In the genomic region with DNA sequence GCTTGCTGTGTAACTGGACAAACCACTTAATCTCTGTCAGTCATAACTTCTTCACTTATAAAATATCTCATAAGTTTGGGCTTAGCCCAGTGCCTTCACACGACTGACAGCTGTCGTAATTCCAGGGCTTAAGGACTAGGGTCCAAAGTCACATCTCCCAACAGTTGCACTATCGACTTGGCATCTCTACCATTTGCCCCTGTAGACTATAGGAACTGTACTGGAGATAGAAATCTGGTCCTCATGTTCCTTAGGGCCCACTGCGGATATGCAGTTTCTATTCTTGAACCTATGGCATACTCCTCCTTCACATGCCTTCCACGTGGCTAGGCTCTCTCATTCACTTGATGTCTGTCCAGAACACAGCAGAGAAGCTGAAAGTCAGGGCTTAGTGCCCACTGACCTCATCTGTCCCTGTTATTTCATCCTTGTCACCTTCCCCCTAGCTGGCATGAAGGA, we compare ENCODE assay signal across 1 cellular context.
TF ChIP-seq lines count a peak whose summit lies in the region.

No MANE protein-coding gene starts in this region.

TF ChIP-seq in HepG2, 621 proteins besides CTCF, POLR2A, EP300 and RAD21 (continued from another document and continues in another):
- TF ChIP-seq, protein P1, sequence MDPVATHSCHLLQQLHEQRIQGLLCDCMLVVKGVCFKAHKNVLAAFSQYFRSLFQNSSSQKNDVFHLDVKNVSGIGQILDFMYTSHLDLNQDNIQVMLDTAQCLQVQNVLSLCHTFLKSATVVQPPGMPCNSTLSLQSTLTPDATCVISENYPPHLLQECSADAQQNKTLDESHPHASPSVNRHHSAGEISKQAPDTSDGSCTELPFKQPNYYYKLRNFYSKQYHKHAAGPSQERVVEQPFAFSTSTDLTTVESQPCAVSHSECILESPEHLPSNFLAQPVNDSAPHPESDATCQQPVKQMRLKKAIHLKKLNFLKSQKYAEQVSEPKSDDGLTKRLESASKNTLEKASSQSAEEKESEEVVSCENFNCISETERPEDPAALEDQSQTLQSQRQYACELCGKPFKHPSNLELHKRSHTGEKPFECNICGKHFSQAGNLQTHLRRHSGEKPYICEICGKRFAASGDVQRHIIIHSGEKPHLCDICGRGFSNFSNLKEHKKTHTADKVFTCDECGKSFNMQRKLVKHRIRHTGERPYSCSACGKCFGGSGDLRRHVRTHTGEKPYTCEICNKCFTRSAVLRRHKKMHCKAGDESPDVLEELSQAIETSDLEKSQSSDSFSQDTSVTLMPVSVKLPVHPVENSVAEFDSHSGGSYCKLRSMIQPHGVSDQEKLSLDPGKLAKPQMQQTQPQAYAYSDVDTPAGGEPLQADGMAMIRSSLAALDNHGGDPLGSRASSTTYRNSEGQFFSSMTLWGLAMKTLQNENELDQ (CRISPR knock-in tag; IDR thresholded peaks at IDR 0.05; ENCODE audit: borderline replicate concordance): no peak
- TF ChIP-seq KDM5A (IDR thresholded peaks at IDR 0.05; ENCODE audit: borderline replicate concordance, low read length) (no peak), LCORL (IDR thresholded peaks at IDR 0.05) (no peak), LCORL (CRISPR knock-in tag; IDR thresholded peaks at IDR 0.05) (no peak), MED13 (CRISPR knock-in tag; IDR thresholded peaks at IDR 0.05) (no peak), SOX13 (IDR thresholded peaks at IDR 0.05) (no peak), SOX13 (CRISPR knock-in tag; conservative IDR thresholded peaks at IDR 0.05 in 1 of 2, IDR thresholded peaks at IDR 0.05 in 1 of 2) (no peak), EED (CRISPR knock-in tag; IDR thresholded peaks at IDR 0.05) (no peak), ZNF749 (CRISPR knock-in tag; IDR thresholded peaks at IDR 0.05; ENCODE audit: borderline replicate concordance) (no peak), ZNF589 (CRISPR knock-in tag; conservative IDR thresholded peaks at IDR 0.05) (no peak), GABPB1 (CRISPR knock-in tag; IDR thresholded peaks at IDR 0.05) (no peak), RFX1 (IDR thresholded peaks at IDR 0.05) (no peak), ATF7-NPFF (CRISPR knock-in tag; IDR thresholded peaks at IDR 0.05; ENCODE audit: low read depth) (no peak), HNF4A (CRISPR knock-in tag; IDR thresholded peaks at IDR 0.05) (peak; percentile 89), KLF11 (CRISPR knock-in tag; IDR thresholded peaks at IDR 0.05) (no peak), SIX4 (CRISPR knock-in tag; IDR thresholded peaks at IDR 0.05) (no peak), RXRB (CRISPR knock-in tag; IDR thresholded peaks at IDR 0.05; ENCODE audit: borderline replicate concordance) (no peak), CENPX (CRISPR knock-in tag; IDR thresholded peaks at IDR 0.05) (no peak), AKAP8 (CRISPR knock-in tag; IDR thresholded peaks at IDR 0.05) (no peak), ZSCAN25 (CRISPR knock-in tag; IDR thresholded peaks at IDR 0.05) (no peak), BRD4 (CRISPR knock-in tag; IDR thresholded peaks at IDR 0.05) (no peak), HNRNPK (IDR thresholded peaks at IDR 0.05; ENCODE audit: low read depth, low read length, poor library complexity, severe bottlenecking) (no peak), KLF12 (CRISPR knock-in tag; IDR thresholded peaks at IDR 0.05; ENCODE audit: borderline replicate concordance) (no peak), PAWR (CRISPR knock-in tag; IDR thresholded peaks at IDR 0.05; ENCODE audit: borderline replicate concordance) (no peak), SALL1 (CRISPR knock-in tag; IDR thresholded peaks at IDR 0.05) (peak; percentile 48), NCOR1 (IDR thresholded peaks at IDR 0.05; ENCODE audit: borderline replicate concordance, low read length) (peak; percentile 56; the same call in 1 of the 2 replicates)
- TF ChIP-seq, protein P2, sequence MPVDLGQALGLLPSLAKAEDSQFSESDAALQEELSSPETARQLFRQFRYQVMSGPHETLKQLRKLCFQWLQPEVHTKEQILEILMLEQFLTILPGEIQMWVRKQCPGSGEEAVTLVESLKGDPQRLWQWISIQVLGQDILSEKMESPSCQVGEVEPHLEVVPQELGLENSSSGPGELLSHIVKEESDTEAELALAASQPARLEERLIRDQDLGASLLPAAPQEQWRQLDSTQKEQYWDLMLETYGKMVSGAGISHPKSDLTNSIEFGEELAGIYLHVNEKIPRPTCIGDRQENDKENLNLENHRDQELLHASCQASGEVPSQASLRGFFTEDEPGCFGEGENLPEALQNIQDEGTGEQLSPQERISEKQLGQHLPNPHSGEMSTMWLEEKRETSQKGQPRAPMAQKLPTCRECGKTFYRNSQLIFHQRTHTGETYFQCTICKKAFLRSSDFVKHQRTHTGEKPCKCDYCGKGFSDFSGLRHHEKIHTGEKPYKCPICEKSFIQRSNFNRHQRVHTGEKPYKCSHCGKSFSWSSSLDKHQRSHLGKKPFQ (CRISPR knock-in tag; IDR thresholded peaks at IDR 0.05; ENCODE audit: insufficient replicate concordance): no peak
- TF ChIP-seq, protein P3, sequence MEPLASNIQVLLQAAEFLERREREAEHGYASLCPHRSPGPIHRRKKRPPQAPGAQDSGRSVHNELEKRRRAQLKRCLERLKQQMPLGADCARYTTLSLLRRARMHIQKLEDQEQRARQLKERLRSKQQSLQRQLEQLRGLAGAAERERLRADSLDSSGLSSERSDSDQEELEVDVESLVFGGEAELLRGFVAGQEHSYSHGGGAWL (CRISPR knock-in tag; IDR thresholded peaks at IDR 0.05): no peak
- TF ChIP-seq, protein P4, sequence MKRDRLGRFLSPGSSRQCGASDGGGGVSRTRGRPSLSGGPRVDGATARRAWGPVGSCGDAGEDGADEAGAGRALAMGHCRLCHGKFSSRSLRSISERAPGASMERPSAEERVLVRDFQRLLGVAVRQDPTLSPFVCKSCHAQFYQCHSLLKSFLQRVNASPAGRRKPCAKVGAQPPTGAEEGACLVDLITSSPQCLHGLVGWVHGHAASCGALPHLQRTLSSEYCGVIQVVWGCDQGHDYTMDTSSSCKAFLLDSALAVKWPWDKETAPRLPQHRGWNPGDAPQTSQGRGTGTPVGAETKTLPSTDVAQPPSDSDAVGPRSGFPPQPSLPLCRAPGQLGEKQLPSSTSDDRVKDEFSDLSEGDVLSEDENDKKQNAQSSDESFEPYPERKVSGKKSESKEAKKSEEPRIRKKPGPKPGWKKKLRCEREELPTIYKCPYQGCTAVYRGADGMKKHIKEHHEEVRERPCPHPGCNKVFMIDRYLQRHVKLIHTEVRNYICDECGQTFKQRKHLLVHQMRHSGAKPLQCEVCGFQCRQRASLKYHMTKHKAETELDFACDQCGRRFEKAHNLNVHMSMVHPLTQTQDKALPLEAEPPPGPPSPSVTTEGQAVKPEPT (CRISPR knock-in tag; IDR thresholded peaks at IDR 0.05; ENCODE audit: low read depth): no peak
- TF ChIP-seq, protein P5, sequence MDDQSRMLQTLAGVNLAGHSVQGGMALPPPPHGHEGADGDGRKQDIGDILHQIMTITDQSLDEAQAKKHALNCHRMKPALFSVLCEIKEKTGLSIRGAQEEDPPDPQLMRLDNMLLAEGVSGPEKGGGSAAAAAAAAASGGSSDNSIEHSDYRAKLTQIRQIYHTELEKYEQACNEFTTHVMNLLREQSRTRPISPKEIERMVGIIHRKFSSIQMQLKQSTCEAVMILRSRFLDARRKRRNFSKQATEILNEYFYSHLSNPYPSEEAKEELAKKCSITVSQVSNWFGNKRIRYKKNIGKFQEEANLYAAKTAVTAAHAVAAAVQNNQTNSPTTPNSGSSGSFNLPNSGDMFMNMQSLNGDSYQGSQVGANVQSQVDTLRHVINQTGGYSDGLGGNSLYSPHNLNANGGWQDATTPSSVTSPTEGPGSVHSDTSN (CRISPR knock-in tag; IDR thresholded peaks at IDR 0.05; ENCODE audit: borderline replicate concordance): no peak
- TF ChIP-seq, protein P6, sequence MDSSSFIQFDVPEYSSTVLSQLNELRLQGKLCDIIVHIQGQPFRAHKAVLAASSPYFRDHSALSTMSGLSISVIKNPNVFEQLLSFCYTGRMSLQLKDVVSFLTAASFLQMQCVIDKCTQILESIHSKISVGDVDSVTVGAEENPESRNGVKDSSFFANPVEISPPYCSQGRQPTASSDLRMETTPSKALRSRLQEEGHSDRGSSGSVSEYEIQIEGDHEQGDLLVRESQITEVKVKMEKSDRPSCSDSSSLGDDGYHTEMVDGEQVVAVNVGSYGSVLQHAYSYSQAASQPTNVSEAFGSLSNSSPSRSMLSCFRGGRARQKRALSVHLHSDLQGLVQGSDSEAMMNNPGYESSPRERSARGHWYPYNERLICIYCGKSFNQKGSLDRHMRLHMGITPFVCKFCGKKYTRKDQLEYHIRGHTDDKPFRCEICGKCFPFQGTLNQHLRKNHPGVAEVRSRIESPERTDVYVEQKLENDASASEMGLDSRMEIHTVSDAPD (CRISPR knock-in tag; IDR thresholded peaks at IDR 0.05): no peak
- TF ChIP-seq, protein P7, sequence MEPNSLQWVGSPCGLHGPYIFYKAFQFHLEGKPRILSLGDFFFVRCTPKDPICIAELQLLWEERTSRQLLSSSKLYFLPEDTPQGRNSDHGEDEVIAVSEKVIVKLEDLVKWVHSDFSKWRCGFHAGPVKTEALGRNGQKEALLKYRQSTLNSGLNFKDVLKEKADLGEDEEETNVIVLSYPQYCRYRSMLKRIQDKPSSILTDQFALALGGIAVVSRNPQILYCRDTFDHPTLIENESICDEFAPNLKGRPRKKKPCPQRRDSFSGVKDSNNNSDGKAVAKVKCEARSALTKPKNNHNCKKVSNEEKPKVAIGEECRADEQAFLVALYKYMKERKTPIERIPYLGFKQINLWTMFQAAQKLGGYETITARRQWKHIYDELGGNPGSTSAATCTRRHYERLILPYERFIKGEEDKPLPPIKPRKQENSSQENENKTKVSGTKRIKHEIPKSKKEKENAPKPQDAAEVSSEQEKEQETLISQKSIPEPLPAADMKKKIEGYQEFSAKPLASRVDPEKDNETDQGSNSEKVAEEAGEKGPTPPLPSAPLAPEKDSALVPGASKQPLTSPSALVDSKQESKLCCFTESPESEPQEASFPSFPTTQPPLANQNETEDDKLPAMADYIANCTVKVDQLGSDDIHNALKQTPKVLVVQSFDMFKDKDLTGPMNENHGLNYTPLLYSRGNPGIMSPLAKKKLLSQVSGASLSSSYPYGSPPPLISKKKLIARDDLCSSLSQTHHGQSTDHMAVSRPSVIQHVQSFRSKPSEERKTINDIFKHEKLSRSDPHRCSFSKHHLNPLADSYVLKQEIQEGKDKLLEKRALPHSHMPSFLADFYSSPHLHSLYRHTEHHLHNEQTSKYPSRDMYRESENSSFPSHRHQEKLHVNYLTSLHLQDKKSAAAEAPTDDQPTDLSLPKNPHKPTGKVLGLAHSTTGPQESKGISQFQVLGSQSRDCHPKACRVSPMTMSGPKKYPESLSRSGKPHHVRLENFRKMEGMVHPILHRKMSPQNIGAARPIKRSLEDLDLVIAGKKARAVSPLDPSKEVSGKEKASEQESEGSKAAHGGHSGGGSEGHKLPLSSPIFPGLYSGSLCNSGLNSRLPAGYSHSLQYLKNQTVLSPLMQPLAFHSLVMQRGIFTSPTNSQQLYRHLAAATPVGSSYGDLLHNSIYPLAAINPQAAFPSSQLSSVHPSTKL (CRISPR knock-in tag; IDR thresholded peaks at IDR 0.05): peak; percentile 48; the same call in 1 of the 2 replicates
- TF ChIP-seq, protein P8, sequence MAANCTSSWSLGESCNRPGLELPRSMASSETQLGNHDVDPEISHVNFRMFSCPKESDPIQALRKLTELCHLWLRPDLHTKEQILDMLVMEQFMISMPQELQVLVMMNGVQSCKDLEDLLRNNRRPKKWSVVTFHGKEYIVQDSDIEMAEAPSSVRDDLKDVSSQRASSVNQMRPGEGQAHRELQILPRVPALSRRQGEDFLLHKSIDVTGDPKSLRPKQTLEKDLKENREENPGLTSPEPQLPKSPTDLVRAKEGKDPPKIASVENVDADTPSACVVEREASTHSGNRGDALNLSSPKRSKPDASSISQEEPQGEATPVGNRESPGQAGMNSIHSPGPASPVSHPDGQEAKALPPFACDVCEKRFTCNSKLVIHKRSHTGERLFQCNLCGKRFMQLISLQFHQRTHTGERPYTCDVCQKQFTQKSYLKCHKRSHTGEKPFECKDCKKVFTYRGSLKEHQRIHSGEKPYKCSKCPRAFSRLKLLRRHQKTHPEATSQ (CRISPR knock-in tag; IDR thresholded peaks at IDR 0.05; ENCODE audit: borderline replicate concordance): no peak
- TF ChIP-seq, protein P9, sequence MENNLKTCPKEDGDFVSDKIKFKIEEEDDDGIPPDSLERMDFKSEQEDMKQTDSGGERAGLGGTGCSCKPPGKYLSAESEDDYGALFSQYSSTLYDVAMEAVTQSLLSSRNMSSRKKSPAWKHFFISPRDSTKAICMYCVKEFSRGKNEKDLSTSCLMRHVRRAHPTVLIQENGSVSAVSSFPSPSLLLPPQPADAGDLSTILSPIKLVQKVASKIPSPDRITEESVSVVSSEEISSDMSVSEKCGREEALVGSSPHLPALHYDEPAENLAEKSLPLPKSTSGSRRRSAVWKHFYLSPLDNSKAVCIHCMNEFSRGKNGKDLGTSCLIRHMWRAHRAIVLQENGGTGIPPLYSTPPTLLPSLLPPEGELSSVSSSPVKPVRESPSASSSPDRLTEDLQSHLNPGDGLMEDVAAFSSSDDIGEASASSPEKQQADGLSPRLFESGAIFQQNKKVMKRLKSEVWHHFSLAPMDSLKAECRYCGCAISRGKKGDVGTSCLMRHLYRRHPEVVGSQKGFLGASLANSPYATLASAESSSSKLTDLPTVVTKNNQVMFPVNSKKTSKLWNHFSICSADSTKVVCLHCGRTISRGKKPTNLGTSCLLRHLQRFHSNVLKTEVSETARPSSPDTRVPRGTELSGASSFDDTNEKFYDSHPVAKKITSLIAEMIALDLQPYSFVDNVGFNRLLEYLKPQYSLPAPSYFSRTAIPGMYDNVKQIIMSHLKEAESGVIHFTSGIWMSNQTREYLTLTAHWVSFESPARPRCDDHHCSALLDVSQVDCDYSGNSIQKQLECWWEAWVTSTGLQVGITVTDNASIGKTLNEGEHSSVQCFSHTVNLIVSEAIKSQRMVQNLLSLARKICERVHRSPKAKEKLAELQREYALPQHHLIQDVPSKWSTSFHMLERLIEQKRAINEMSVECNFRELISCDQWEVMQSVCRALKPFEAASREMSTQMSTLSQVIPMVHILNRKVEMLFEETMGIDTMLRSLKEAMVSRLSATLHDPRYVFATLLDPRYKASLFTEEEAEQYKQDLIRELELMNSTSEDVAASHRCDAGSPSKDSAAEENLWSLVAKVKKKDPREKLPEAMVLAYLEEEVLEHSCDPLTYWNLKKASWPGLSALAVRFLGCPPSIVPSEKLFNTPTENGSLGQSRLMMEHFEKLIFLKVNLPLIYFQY (CRISPR knock-in tag; IDR thresholded peaks at IDR 0.05; ENCODE audit: borderline replicate concordance): no peak
- TF ChIP-seq, protein P10, sequence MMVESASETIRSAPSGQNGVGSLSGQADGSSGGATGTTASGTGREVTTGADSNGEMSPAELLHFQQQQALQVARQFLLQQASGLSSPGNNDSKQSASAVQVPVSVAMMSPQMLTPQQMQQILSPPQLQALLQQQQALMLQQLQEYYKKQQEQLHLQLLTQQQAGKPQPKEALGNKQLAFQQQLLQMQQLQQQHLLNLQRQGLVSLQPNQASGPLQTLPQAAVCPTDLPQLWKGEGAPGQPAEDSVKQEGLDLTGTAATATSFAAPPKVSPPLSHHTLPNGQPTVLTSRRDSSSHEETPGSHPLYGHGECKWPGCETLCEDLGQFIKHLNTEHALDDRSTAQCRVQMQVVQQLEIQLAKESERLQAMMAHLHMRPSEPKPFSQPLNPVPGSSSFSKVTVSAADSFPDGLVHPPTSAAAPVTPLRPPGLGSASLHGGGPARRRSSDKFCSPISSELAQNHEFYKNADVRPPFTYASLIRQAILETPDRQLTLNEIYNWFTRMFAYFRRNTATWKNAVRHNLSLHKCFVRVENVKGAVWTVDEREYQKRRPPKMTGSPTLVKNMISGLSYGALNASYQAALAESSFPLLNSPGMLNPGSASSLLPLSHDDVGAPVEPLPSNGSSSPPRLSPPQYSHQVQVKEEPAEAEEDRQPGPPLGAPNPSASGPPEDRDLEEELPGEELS (CRISPR knock-in tag; IDR thresholded peaks at IDR 0.05): no peak
